ENCODE assay signal across 11 cellular contexts in genomic region chr4:26731342-26731741, GRCh38.
DNase-seq lines count a peak whose midpoint lies in the region; ATAC-seq and TF ChIP-seq lines count a peak whose summit lies in the region.
"Had no signal": no experiment of that assay in that cellular context is flagged by ENCODE, and none has a peak within 500 bp of the region (broad histone marks: within the 10 kb centered on the region; RNA-seq: fewer than 3 reads in every experiment).

No MANE protein-coding gene starts in this region.

- no peaks in the 10 kb centered on the region for H4K20me1 ChIP-seq in PC-9 (ENCODE audit: insufficient read depth)

- H2AFZ ChIP-seq in PC-9 = no peak overlapping the region

- no peaks in the 10 kb centered on the region for H3K79me2 ChIP-seq in PC-9 (ENCODE audit: low read depth)

- ATAC-seq in GM18517 (IDR thresholded peaks at IDR 0.05; ENCODE audit: unreplicated experiment) (peak; percentile 92), HG03060 (IDR thresholded peaks at IDR 0.05; ENCODE audit: low read depth, unreplicated experiment) (peak; percentile 84), left colon (no peak)

- no peaks in the 10 kb centered on the region for H3K9me3 ChIP-seq in PC-9 (ENCODE audit: insufficient read depth, low read depth)

- H3K9me2 ChIP-seq in PC-9 (ENCODE audit: insufficient read depth) = no peaks in the 10 kb centered on the region

- H3K27me3 ChIP-seq in PC-9 (ENCODE audit: insufficient read depth, low read depth) = no peaks in the 10 kb centered on the region

- H3K4me1 ChIP-seq in PC-9 (replicated peaks; ENCODE audit: insufficient read depth) = no peaks in the 10 kb centered on the region

- DNase-seq in GM20000 (ENCODE audit: low spot score) (peak; percentile 25), chondrocyte (ENCODE audit: low spot score) (no peak), PC-9 (no peak), DMS79 treated with DMSO at 0.1 percent for 48 hours (lab: John Stamatoyannopoulos, UW) (no peak), cerebellar cortex (ENCODE audit: low spot score) (no peak), left colon (no peak)
- DNase-seq: activated CD4-positive, CD25-positive, alpha-beta regulatory T cell; DMS153; NCI-H1105 treated with DMSO at 0.1 percent for 48 hours had no signal

- intact Hi-C loops in PC-9 (cut with micrococcal nuclease; ENCODE audit: unreplicated experiment) = no loop called here
- intact Hi-C loops in left colon (cut with DNase I, micrococcal nuclease) = no loop called here

- no peak overlapping the region for H3K4me2 ChIP-seq in PC-9

- BruUV-seq in PC-9 (replicated peaks; lab: Mats Ljungman, UMichigan) = no TSS peak

- H3K9me3 Mint-ChIP-seq in chondrocyte (ENCODE audit: low read depth) = no peaks in the 10 kb centered on the region

- H3F3A ChIP-seq in PC-9 (ENCODE audit: insufficient read depth, low read depth) = no peaks in the 10 kb centered on the region

- no peak overlapping the region for H3K27ac ChIP-seq in PC-9

- peak overlapping the region; percentile 29 for H3K27ac Mint-ChIP-seq in chondrocyte (ENCODE audit: unreplicated experiment)

- CTCF ChIA-PET in PC-9 (lab: Charles Lee) = no interaction called here

- no peak overlapping the region for H3K4me3 Mint-ChIP-seq in chondrocyte (ENCODE audit: unreplicated experiment)

- peaks cover 6% of the 10 kb centered on the region for H3K4me1 Mint-ChIP-seq in chondrocyte (ENCODE audit: low read depth)

- H3K36me3 Mint-ChIP-seq in chondrocyte (ENCODE audit: low read depth) = no peaks in the 10 kb centered on the region

- no peak overlapping the region for H3K4me3 ChIP-seq in PC-9

- H3K27me3 Mint-ChIP-seq in chondrocyte (ENCODE audit: low read depth) = no peaks in the 10 kb centered on the region

- no peak for TF ChIP-seq CTCF in GM20000 (IDR thresholded peaks at IDR 0.05; ENCODE audit: extremely low read depth, missing control alignments)
- TF ChIP-seq CTCF in chondrocyte (IDR thresholded peaks at IDR 0.05) = no peak
- no peak for TF ChIP-seq CTCF in PC-9 (conservative IDR thresholded peaks at IDR 0.05)

- POLR2A ChIA-PET in PC-9 (lab: Charles Lee; ENCODE audit: unreplicated experiment) = no interaction called here

- H3K36me3 ChIP-seq in PC-9 (ENCODE audit: low read depth) = no peaks in the 10 kb centered on the region
